ENCODE assay signal across 12 cellular contexts in genomic region chr1:13584876-13585598, GRCh38. TPM values are rescaled to one million over a fixed set of nuclear protein-coding genes. Genes with fewer than 3 reads are reported as not detected.
DNase-seq lines count a peak whose midpoint lies in the region; ATAC-seq and TF ChIP-seq lines count a peak whose summit lies in the region.
"Had no signal": no experiment of that assay in that cellular context is flagged by ENCODE, and none has a peak within 500 bp of the region (broad histone marks: within the 10 kb centered on the region; RNA-seq: fewer than 3 reads in every experiment).

No MANE protein-coding gene starts in this region.

- intact Hi-C loops in A673 (cut with micrococcal nuclease; ENCODE audit: unreplicated experiment), result no loop called here

- H3F3A ChIP-seq in MM.1S (ENCODE audit: insufficient read depth, low read length), result no peaks in the 10 kb centered on the region

- H3K36me3 ChIP-seq in A673 (ENCODE audit: insufficient read depth, low read length, poor library complexity, severe bottlenecking) (no peaks in the 10 kb centered on the region), hepatocyte (replicated peaks; ENCODE audit: insufficient read depth, low read depth) (no peaks in the 10 kb centered on the region), MM.1S (replicated peaks; ENCODE audit: insufficient read depth, low read length) (no peaks in the 10 kb centered on the region)

- POLR2A ChIA-PET in A673 (lab: Charles Lee; ENCODE audit: low non-redundant PET), result no interaction called here
- POLR2A ChIA-PET in T-cell (lab: Charles Lee), result no interaction called here

- H3K4me2 ChIP-seq in hepatocyte, result peak overlapping the region; percentile 80
- H3K4me2 ChIP-seq in MM.1S (ENCODE audit: low read depth, low read length), result no peak overlapping the region

- CTCF ChIA-PET in A673 (lab: Charles Lee), result no interaction called here
- CTCF ChIA-PET in T-cell (lab: Charles Lee), result interaction anchor here in 1 of 2 donors (0.6 kb wide), 1 partner anchor 355 kb away, joined by 3 read pairs; no protein-coding TSS in a partner anchor

- H3K9me3 Mint-ChIP-seq in T-cell, result no peaks in the 10 kb centered on the region
- H3K9me3 Mint-ChIP-seq: natural killer cell treated with Interleukin-12 subunit alpha and Interleukin-12 subunit beta and Interleukin-15 and Interleukin-18, amount 100 ng/mL, for 72 hours had no signal

- 73% methylated on average over 11 of the region's 11 CpGs for WGBS in hepatocyte (ENCODE audit: low lambda C conversion rate, missing lambda C conversion rate)

- H3K36me3 Mint-ChIP-seq in T-cell, result no peaks in the 10 kb centered on the region
- H3K36me3 Mint-ChIP-seq: activated naive CD8-positive, alpha-beta T cell; natural killer cell treated with Interleukin-12 subunit alpha and Interleukin-12 subunit beta and Interleukin-15 and Interleukin-18, amount 100 ng/mL, for 72 hours; stimulated activated naive B cell treated with anti-CD40 and anti-IgM and Interleukin-4, amounts not matched to agents 10 μg/mL and 1 μg/mL and 100 μg/mL, for 72 hours had no signal

- H3K4me1 ChIP-seq in A673 (ENCODE audit: insufficient read depth, low read length, poor library complexity, severe bottlenecking), result peaks cover 24% of the 10 kb centered on the region
- peaks cover 10% of the 10 kb centered on the region for H3K4me1 ChIP-seq in hepatocyte (ENCODE audit: insufficient read depth)
- no peaks in the 10 kb centered on the region for H3K4me1 ChIP-seq in MM.1S (ENCODE audit: low read length)

- H4K20me1 ChIP-seq in hepatocyte (ENCODE audit: insufficient read depth, poor library complexity, severe bottlenecking) (no peaks in the 10 kb centered on the region), MM.1S (ENCODE audit: insufficient read depth, low read length) (no peaks in the 10 kb centered on the region)

- peaks cover 45 to 69% of the 10 kb centered on the region in 2 donors for H3K27me3 Mint-ChIP-seq in T-cell

- H3K27me3 ChIP-seq in A673 (replicated peaks; ENCODE audit: insufficient read depth, low read depth, low read length, poor library complexity) (peaks cover 5% of the 10 kb centered on the region), hepatocyte (no peaks in the 10 kb centered on the region), MM.1S (replicated peaks; ENCODE audit: insufficient read depth, low read length) (peaks cover 28% of the 10 kb centered on the region)

- no peak overlapping the region for H3K9ac ChIP-seq in MM.1S (ENCODE audit: low read length)

- no peak for DNase-seq in A673 (ENCODE audit: low spot score)
- no peak for DNase-seq in hepatocyte (ENCODE audit: low spot score)
- peak; percentile 71 for DNase-seq in pons (ENCODE audit: low spot score)
- DNase-seq in activated CD4-positive, alpha-beta T cell treated with anti-CD3 and anti-CD28 coated beads for 48 hours, result no peak
- DNase-seq in MM.1S, result no peak
- DNase-seq in T-cell, result no peak
- no peak for DNase-seq in NCI-H1930 (lab: John Stamatoyannopoulos, UW)
- DNase-seq: DND-41; stimulated activated naive B cell treated with anti-CD40 and anti-IgM and Interleukin-4, amounts not matched to agents 10 μg/mL and 1 μg/mL and 100 μg/mL, for 72 hours had no signal

- BruUV-seq in A673 (replicated peaks; lab: Mats Ljungman, UMichigan), result no TSS peak

- H3K9me3 ChIP-seq in A673 (ENCODE audit: low read depth, low read length, poor library complexity, severe bottlenecking), result no peaks in the 10 kb centered on the region
- no peaks in the 10 kb centered on the region for H3K9me3 ChIP-seq in hepatocyte (ENCODE audit: low read depth)
- no peaks in the 10 kb centered on the region for H3K9me3 ChIP-seq in MM.1S (replicated peaks; ENCODE audit: insufficient read depth, low read length)

- H3K9me2 ChIP-seq in hepatocyte (replicated peaks; ENCODE audit: insufficient read depth) (no peaks in the 10 kb centered on the region), MM.1S (replicated peaks; ENCODE audit: insufficient read depth, low read length) (no peaks in the 10 kb centered on the region)

- H3K4me3 Mint-ChIP-seq in T-cell, result no peak overlapping the region
- H3K4me3 Mint-ChIP-seq: activated naive CD8-positive, alpha-beta T cell; natural killer cell treated with Interleukin-12 subunit alpha and Interleukin-12 subunit beta and Interleukin-15 and Interleukin-18, amount 100 ng/mL, for 72 hours; stimulated activated naive B cell treated with anti-CD40 and anti-IgM and Interleukin-4, amounts not matched to agents 10 μg/mL and 1 μg/mL and 100 μg/mL, for 72 hours had no signal

- H3K4me3 ChIP-seq in A673 (ENCODE audit: low read depth, low read length, poor library complexity, severe bottlenecking), result peak overlapping the region; percentile 54
- peak overlapping the region; percentile 53 for H3K4me3 ChIP-seq in hepatocyte
- no peak overlapping the region for H3K4me3 ChIP-seq in MM.1S (ENCODE audit: low read length)

- H2AFZ ChIP-seq in hepatocyte (no peak overlapping the region), MM.1S (ENCODE audit: low read length) (no peak overlapping the region)

- H3K4me1 Mint-ChIP-seq in T-cell, result no peaks in the 10 kb centered on the region

- peak overlapping the region; percentile 43 for H3K27ac ChIP-seq in A673 (ENCODE audit: low read depth, low read length, poor library complexity, severe bottlenecking)
- peak overlapping the region; percentile 38 for H3K27ac ChIP-seq in angular gyrus (ENCODE audit: low read depth, low read length)
- peak overlapping the region; percentile 90 for H3K27ac ChIP-seq in hepatocyte
- H3K27ac ChIP-seq in MM.1S (ENCODE audit: low read length), result no peak overlapping the region

- no peak for ATAC-seq in T-cell (replicated peaks in 1 of 4)
- ATAC-seq: natural killer cell treated with Interleukin-12 subunit alpha and Interleukin-12 subunit beta and Interleukin-15 and Interleukin-18, amount 100 ng/mL, for 72 hours; stimulated activated naive B cell treated with anti-CD40 and anti-IgM and Interleukin-4, amounts not matched to agents 10 μg/mL and 1 μg/mL and 100 μg/mL, for 72 hours had no signal

- no peak overlapping the region for H3K27ac Mint-ChIP-seq in T-cell
- H3K27ac Mint-ChIP-seq: activated naive CD8-positive, alpha-beta T cell; natural killer cell treated with Interleukin-12 subunit alpha and Interleukin-12 subunit beta and Interleukin-15 and Interleukin-18, amount 100 ng/mL, for 72 hours had no signal

- TF ChIP-seq CTCF in A673 (conservative IDR thresholded peaks at IDR 0.05; ENCODE audit: low read depth, low read length) (no peak), hepatocyte (IDR thresholded peaks at IDR 0.05; ENCODE audit: poor library complexity) (no peak), MM.1S (IDR thresholded peaks at IDR 0.05; ENCODE audit: low read length) (no peak)

- H3K79me2 ChIP-seq in hepatocyte (peaks cover 56% of the 10 kb centered on the region), MM.1S (ENCODE audit: low read length) (no peaks in the 10 kb centered on the region)

RNA-seq across cellular contexts. Expression of gene PDPN, which starts 1.4 kb away (rescaled TPM):
- total RNA-seq in A673 (2021) (25.7 and 30.2 TPM in 2 replicates), hepatocyte (305 and 332 TPM in 2 replicates), T-cell (under 1 TPM in 1 of 5 donors, not detected in 4; 0.61 TPM)
- 478 and 508 TPM in 2 replicates for polyA plus RNA-seq in hepatocyte
- total RNA-seq: natural killer cell treated with Interleukin-12 subunit alpha and Interleukin-12 subunit beta and Interleukin-15 and Interleukin-18, amount 100 ng/mL, for 72 hours had no signal

Comparison
In these comparisons a context has a peak if more than half of its experiments do, and no peak if none do; other contexts are left out.
1. RNA of gene PDPN, which starts 1.4 kb away (total RNA-seq): 305 to 332 TPM in hepatocyte and 25.7 to 30.2 TPM in A673; 0.61 TPM in T-cell; every median in the first group is over 10 times any median in the second.